8 cellular contexts compared by ENCODE assay signal in the genomic region with DNA sequence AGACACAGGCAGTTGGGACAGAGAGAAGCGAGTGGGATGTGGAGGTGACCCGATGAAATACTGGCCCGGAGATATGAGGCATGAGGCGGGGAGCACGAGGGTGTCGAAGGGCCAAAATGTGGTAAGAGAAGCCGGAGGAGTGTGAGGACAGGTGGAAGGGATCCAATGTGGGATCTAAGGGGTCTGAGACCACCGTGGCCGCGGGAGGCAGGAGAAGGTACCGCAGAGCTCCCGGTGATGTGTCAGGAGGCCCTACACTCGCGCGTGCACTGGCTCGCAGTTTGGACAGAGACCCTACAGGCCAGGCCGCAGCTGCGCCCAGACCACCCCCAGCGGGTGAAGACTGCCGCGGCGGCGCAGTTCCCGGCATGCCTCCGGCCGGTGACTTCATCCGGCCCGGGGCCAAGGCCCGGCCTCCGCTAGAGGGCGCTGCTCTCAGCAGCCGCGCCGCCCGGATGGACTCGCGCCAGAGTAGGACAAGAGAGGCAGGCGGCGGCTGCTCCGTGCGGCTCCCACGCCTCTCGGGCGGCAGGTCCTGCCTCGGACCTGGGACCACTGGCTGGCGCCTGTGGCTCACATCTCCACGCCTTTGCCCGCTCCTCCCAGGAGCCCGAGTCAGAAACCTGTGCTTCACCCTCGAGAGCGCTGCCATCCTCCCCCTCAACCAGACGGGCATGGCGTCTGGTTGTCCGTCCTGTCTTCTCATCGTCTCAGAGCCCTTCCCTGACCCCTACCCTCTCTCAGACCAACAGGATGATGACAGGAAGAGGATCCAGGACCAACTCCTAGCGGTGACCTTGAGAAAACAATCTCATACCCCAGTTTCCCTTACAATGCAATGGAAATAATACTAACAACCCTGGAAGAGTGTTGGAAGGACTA. TPM values are rescaled to one million over a fixed set of nuclear protein-coding genes. Genes with fewer than 3 reads are reported as not detected.
DNase-seq lines count a peak whose midpoint lies in the region; ATAC-seq lines count a peak whose summit lies in the region.

No MANE protein-coding gene starts in this region.

- H3K27ac ChIP-seq in epithelial cell of prostate: peak overlapping the region; percentile 10

- ATAC-seq in GM19438 (IDR thresholded peaks at IDR 0.05; ENCODE audit: low read depth, unreplicated experiment) (peak; percentile 74), HG03571 (IDR thresholded peaks at IDR 0.05; ENCODE audit: unreplicated experiment) (peak; percentile 89)

- DNase-seq in COLO829 (ENCODE audit: low spot score) (peak; percentile 71), NOMO-1 treated with dmso at 0.1 percent for 144 hours (lab: John Stamatoyannopoulos, UW; ENCODE audit: unreplicated experiment) (peak; percentile 61), epithelial cell of prostate (ENCODE audit: low read depth, low spot score) (no peak), mucosa of gallbladder (ENCODE audit: low spot score) (peak; percentile 94)
- DNase-seq in activated CD8-positive, alpha-beta memory T cell treated with anti-CD3 and anti-CD28 coated beads, Interleukin-2, amount 50 U/mL, for 48 hours: peak; percentile 99
- peak; percentile 67 to 72 for DNase-seq in stimulated activated CD8-positive, alpha-beta memory T cell treated with anti-CD3 and anti-CD28 coated beads, Interleukin-4, amount 100 ng/mL, for 4 hours (ENCODE audit: low read depth in 2 of 2, low spot score in 1 of 2)

RNA-seq across cellular contexts. Expression of gene STING1, which starts 35.4 kb away (rescaled TPM):
- 35.3 TPM for total RNA-seq in mucosa of gallbladder

RNA-seq across cellular contexts. Expression of gene UBE2D2, which starts 43.2 kb away (rescaled TPM):
- total RNA-seq in mucosa of gallbladder: 101 TPM

RNA-seq across cellular contexts. Expression of gene SMIM33, which starts 47.1 kb away (rescaled TPM):
- 0.17 TPM for total RNA-seq in mucosa of gallbladder

RNA-seq across cellular contexts. Expression of gene ECSCR, which starts 55.4 kb away (rescaled TPM):
- total RNA-seq in mucosa of gallbladder: 9.4 TPM
